In genomic region chr7:111540199-111540815, GRCh38 we compare ENCODE assay signal across 17 cellular contexts. TPM values are rescaled to one million over a fixed set of nuclear protein-coding genes. Genes with fewer than 3 reads are reported as not detected.
A peak's percentile ranks its signal among the peaks of the same experiment; 100 is the strongest.
DNase-seq lines count a peak whose midpoint lies in the region; ATAC-seq, FAIRE-seq and TF ChIP-seq lines count a peak whose summit lies in the region.
"Had no signal": no experiment of that assay in that cellular context is flagged by ENCODE, and none has a peak within 500 bp of the region (broad histone marks: within the 10 kb centered on the region; RNA-seq: fewer than 3 reads in every experiment).

No MANE protein-coding gene starts in this region.

- TF ChIP-seq CTCF in pancreas (IDR thresholded peaks at IDR 0.05) (no peak), HFFc6 (IDR thresholded peaks at IDR 0.05) (no peak), adrenal gland (IDR thresholded peaks at IDR 0.05) (no peak), GM13977 (IDR thresholded peaks at IDR 0.05; ENCODE audit: extremely low read depth, insufficient read depth, missing control alignments) (no peak)

- H3K4me1 ChIP-seq in pancreas (peaks cover 6 to 11% (median 7%) of the 10 kb centered on the region in 3 donors), adrenal gland (replicated peaks in 1 of 2) (peaks cover 0 to 4% of the 10 kb centered on the region in 2 donors)
- H3K4me1 ChIP-seq: HAP-1, SJSA1 had no signal

- H3K4me1 Mint-ChIP-seq in HFFc6 (ENCODE audit: low read depth): no peaks in the 10 kb centered on the region

- peak in 3 of 4 donors; percentile 63 to 74 (median 69) for ATAC-seq in pancreas

- no peaks in the 10 kb centered on the region for H3K27me3 Mint-ChIP-seq in HFFc6 (ENCODE audit: insufficient read depth)
- H3K27me3 Mint-ChIP-seq: CD4-positive, CD25-positive, alpha-beta regulatory T cell had no signal

- 77 to 81% methylated on average over 5 of the region's 5 CpGs for WGBS in pancreas, 2 donors
- 89 to 93% (median 92%) methylated on average over 5 of the region's 5 CpGs for WGBS in adrenal gland, 4 donors

- DNase-seq in DMS79 (lab: John Stamatoyannopoulos, UW) (peak; percentile 61), NCI-H1105 treated with DMSO at 0.1 percent for 48 hours (lab: John Stamatoyannopoulos, UW) (peak; percentile 75), pancreas (no peak), HFFc6 (no peak), adrenal gland (no peak), GM13977 (ENCODE audit: low spot score) (no peak)
- DNase-seq: ACHN; Calu3; CD4-positive, CD25-positive, alpha-beta regulatory T cell; DMS53; NCI-H187; NCI-H510A; NCI-H774 had no signal

- TF ChIP-seq POLR2A in adrenal gland (IDR thresholded peaks at IDR 0.05): no peak

- in situ Hi-C loops in GM13977 (cut with MboI; ENCODE audit: low pct_unique_long_range_greater_than_20kb, low sequenced_read_pairs, unreplicated experiment): no loop called here

- H3K27ac ChIP-seq in pancreas (no peak overlapping the region), adrenal gland (no peak overlapping the region)
- H3K27ac ChIP-seq: HL-60, SJSA1 had no signal

- no peaks in the 10 kb centered on the region for H3K9me3 ChIP-seq in pancreas
- H3K9me3 ChIP-seq in adrenal gland (replicated peaks in 1 of 3): no peaks in the 10 kb centered on the region
- H3K9me3 ChIP-seq: HAP-1, SJSA1 had no signal

- no peak overlapping the region for H3K4me3 Mint-ChIP-seq in HFFc6
- H3K4me3 Mint-ChIP-seq: CD4-positive, CD25-positive, alpha-beta regulatory T cell had no signal

- H3K9me3 Mint-ChIP-seq in HFFc6: no peaks in the 10 kb centered on the region
- H3K9me3 Mint-ChIP-seq: CD4-positive, CD25-positive, alpha-beta regulatory T cell had no signal

- H3K4me3 ChIP-seq in pancreas: no peak overlapping the region
- H3K4me3 ChIP-seq in adrenal gland: no peak overlapping the region
- H3K4me3 ChIP-seq: HAP-1, SJSA1 had no signal

- FAIRE-seq in islet of Langerhans (lab: Jason Lieb, UNC): peak; percentile 65
- FAIRE-seq in pancreas (lab: Jason Lieb, UNC): no peak

- intact Hi-C loops in pancreas (cut with DNase I) (no loop called here), adrenal gland (cut with DNase I) (no loop called here)

- H3K27ac Mint-ChIP-seq in HFFc6: no peak overlapping the region
- H3K27ac Mint-ChIP-seq: CD4-positive, CD25-positive, alpha-beta regulatory T cell had no signal

- no peaks in the 10 kb centered on the region for H3K27me3 ChIP-seq in pancreas
- H3K27me3 ChIP-seq in adrenal gland: no peaks in the 10 kb centered on the region
- H3K27me3 ChIP-seq: SJSA1 had no signal

- 0 out of 2 replicates have a peak, but pooled peaks cover 4% of the 10 kb centered on the region for H3K36me3 Mint-ChIP-seq in HFFc6 (ENCODE audit: low read depth)

- no peaks in the 10 kb centered on the region for H3K36me3 ChIP-seq in pancreas
- H3K36me3 ChIP-seq in adrenal gland (replicated peaks in 1 of 2): no peaks in the 10 kb centered on the region
- H3K36me3 ChIP-seq: HAP-1, SJSA1 had no signal

RNA-seq across cellular contexts. Expression of gene IMMP2L, which starts 22.0 kb away (rescaled TPM):
- total RNA-seq in pancreas: 10 to 100 TPM in 4 of 6 donors, 1 to 10 TPM in 2; 7.3 to 23.7 (median 11.5) TPM
- 10 to 100 TPM; 27.1 to 30.0 TPM for polyA plus RNA-seq in pancreas
- 10 to 100 TPM in 3 of 6 experiments, 1 to 10 TPM in 3; 7.2 to 13.6 (median 10.1) TPM for total RNA-seq in HFFc6 (2021; fragmentation: NEBNext Ultra II Directional; extraction: Animal tissue kit (Norgen Biotek cat#: 25700))
- total RNA-seq in adrenal gland: 10 to 100 TPM; 13.4 to 34.1 (median 26.2) TPM
- 10 to 100 TPM; 13.6 to 27.7 (median 14.7) TPM for polyA plus RNA-seq in adrenal gland

Comparison
In these comparisons a context has a peak if more than half of its experiments do, and no peak if none do; other contexts are left out.
1. DNase-seq: peak in DMS79 (single experiment) and NCI-H1105 treated with DMSO at 0.1 percent for 48 hours (single experiment); none in pancreas (0 of 6), HFFc6 (single experiment), adrenal gland (0 of 7) and GM13977 (single experiment).